ENCODE assay signal across 10 cellular contexts in the genomic region with DNA sequence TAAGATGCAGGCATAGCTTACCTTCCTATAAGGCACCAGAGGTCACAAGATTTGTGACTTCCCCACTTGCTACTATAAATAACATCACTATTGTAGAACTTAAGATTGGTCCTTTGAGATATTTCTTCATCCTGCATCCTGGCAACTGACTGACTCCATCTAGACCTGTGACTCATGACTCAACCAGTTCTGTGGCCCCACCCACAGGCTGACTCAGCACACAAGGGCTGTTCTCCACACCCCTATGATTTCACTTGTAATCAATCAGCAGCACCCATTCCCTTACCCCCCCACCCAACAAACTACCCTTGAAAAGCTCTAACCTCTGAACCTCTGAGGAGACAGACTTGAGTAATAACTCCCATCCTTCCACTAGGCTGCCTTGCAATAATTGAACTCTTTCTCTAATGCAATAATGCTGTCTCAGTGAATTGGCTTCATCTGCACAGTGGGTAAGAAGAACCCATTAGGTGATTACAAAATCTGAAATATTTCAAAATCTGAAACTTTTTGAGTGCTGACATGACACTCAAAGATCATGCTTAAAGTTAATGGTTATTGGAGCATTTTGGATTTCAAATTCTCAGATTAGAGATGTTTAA.
DNase-seq lines count a peak whose midpoint lies in the region; ATAC-seq, FAIRE-seq and TF ChIP-seq lines count a peak whose summit lies in the region.
"Had no signal": no experiment of that assay in that cellular context is flagged by ENCODE, and none has a peak within 500 bp of the region (broad histone marks: within the 10 kb centered on the region; RNA-seq: fewer than 3 reads in every experiment).

No MANE protein-coding gene starts in this region.

- H3K9me3 Mint-ChIP-seq in astrocyte (ENCODE audit: unreplicated experiment), result peaks cover 11% of the 10 kb centered on the region
- H3K9me3 Mint-ChIP-seq in CD4-positive, alpha-beta memory T cell, result peaks cover 0 to 14% (median 9%) of the 10 kb centered on the region in 8 donors

- H3K4me2 ChIP-seq in astrocyte (ENCODE audit: low read length) (no peak overlapping the region), osteoblast (ENCODE audit: insufficient read depth, low read length) (no peak overlapping the region)

- H2AFZ ChIP-seq in astrocyte (ENCODE audit: low read depth, low read length), result no peak overlapping the region
- H2AFZ ChIP-seq in osteoblast (ENCODE audit: low read length), result no peak overlapping the region

- H3K9me3 ChIP-seq in astrocyte (ENCODE audit: insufficient read depth, low read depth, low read length), result no peaks in the 10 kb centered on the region
- peaks cover 6% of the 10 kb centered on the region for H3K9me3 ChIP-seq in osteoblast (ENCODE audit: low read depth, low read length)
- H3K9me3 ChIP-seq in ovary, result no peaks in the 10 kb centered on the region
- peaks cover 0 to 4% of the 10 kb centered on the region in 2 donors for H3K9me3 ChIP-seq in CD4-positive, alpha-beta memory T cell (ENCODE audit: control insufficient read depth in 1 of 2, low read length in 2 of 2)

- H3K27ac ChIP-seq in astrocyte (ENCODE audit: low read depth, low read length) (no peak overlapping the region), osteoblast (ENCODE audit: low read depth, low read length) (peak overlapping the region; percentile 52), ovary (no peak overlapping the region)
- no peak overlapping the region for H3K27ac ChIP-seq in CD4-positive, alpha-beta memory T cell (ENCODE audit: low read depth, low read length)

- no peak for ATAC-seq in HG03045 (IDR thresholded peaks at IDR 0.05; ENCODE audit: unreplicated experiment)

- H3K4me3 ChIP-seq in astrocyte (ENCODE audit: insufficient read depth, low read depth, low read length) (no peak overlapping the region), osteoblast (ENCODE audit: insufficient read depth, low read length) (no peak overlapping the region), ovary (no peak overlapping the region)
- H3K4me3 ChIP-seq in CD4-positive, alpha-beta memory T cell (ENCODE audit: low read length in 2 of 2), result no peak overlapping the region

- POLR2A ChIA-PET in CD4-positive, alpha-beta memory T cell (lab: Charles Lee; ENCODE audit: partially characterized antibody), result no interaction called here

- H3K9ac ChIP-seq in astrocyte (ENCODE audit: low read length), result no peak overlapping the region

- intact Hi-C loops in ovary (cut with DNase I), result no loop called here
- intact Hi-C loops in CD4-positive, alpha-beta memory T cell (cut with micrococcal nuclease), result no loop called here

- peaks cover 5% of the 10 kb centered on the region for H3K36me3 Mint-ChIP-seq in astrocyte (ENCODE audit: low read depth, unreplicated experiment)
- H3K36me3 Mint-ChIP-seq in CD4-positive, alpha-beta memory T cell, result peaks cover 29 to 51% of the 10 kb centered on the region in 2 donors

- H3K27me3 ChIP-seq in astrocyte (ENCODE audit: insufficient read depth, low read length) (no peaks in the 10 kb centered on the region), osteoblast (ENCODE audit: insufficient read depth, low read length) (no peaks in the 10 kb centered on the region), ovary (no peaks in the 10 kb centered on the region)
- H3K27me3 ChIP-seq in CD4-positive, alpha-beta memory T cell (ENCODE audit: insufficient read depth, low read length), result no peaks in the 10 kb centered on the region

- no peak for TF ChIP-seq EP300 in ovary (IDR thresholded peaks at IDR 0.05)

- FAIRE-seq in astrocyte (lab: Jason Lieb, UNC), result peak; percentile 66
- FAIRE-seq: colon had no signal

- H3K4me3 Mint-ChIP-seq in astrocyte (ENCODE audit: unreplicated experiment), result no peak overlapping the region
- no peak overlapping the region for H3K4me3 Mint-ChIP-seq in CD4-positive, alpha-beta memory T cell

- TF ChIP-seq POLR2A in ovary (IDR thresholded peaks at IDR 0.05), result no peak

- no peaks in the 10 kb centered on the region for H4K20me1 ChIP-seq in astrocyte (ENCODE audit: insufficient read depth, low read length)
- no peaks in the 10 kb centered on the region for H4K20me1 ChIP-seq in osteoblast (ENCODE audit: insufficient read depth, low read length)

- TF ChIP-seq CTCF in astrocyte (IDR thresholded peaks at IDR 0.05; ENCODE audit: insufficient read depth, low read depth, low read length) (no peak), osteoblast (IDR thresholded peaks at IDR 0.05; ENCODE audit: extremely low read depth, low read depth, low read length) (no peak), ovary (IDR thresholded peaks at IDR 0.05) (no peak)

- H3K79me2 ChIP-seq in astrocyte (ENCODE audit: insufficient read depth, low read length) (no peaks in the 10 kb centered on the region), osteoblast (ENCODE audit: insufficient read depth, low read length) (no peaks in the 10 kb centered on the region)

- CTCF ChIA-PET in CD4-positive, alpha-beta memory T cell (lab: Charles Lee; ENCODE audit: partially characterized antibody), result no interaction called here

- H3K4me1 Mint-ChIP-seq in astrocyte (ENCODE audit: low read depth, unreplicated experiment), result peaks cover 19% of the 10 kb centered on the region
- H3K4me1 Mint-ChIP-seq in CD4-positive, alpha-beta memory T cell, result peaks cover 0 to 2% (median 0%) of the 10 kb centered on the region in 4 donors

- no peak overlapping the region for H3K27ac Mint-ChIP-seq in astrocyte (ENCODE audit: unreplicated experiment)
- H3K27ac Mint-ChIP-seq in CD4-positive, alpha-beta memory T cell, result no peak overlapping the region

- no peaks in the 10 kb centered on the region for H3K27me3 Mint-ChIP-seq in astrocyte (ENCODE audit: low read depth, unreplicated experiment)
- H3K27me3 Mint-ChIP-seq in CD4-positive, alpha-beta memory T cell, result no peaks in the 10 kb centered on the region

- H3K4me1 ChIP-seq in astrocyte (ENCODE audit: insufficient read depth, low read length), result no peaks in the 10 kb centered on the region
- peaks cover 4% of the 10 kb centered on the region for H3K4me1 ChIP-seq in osteoblast (ENCODE audit: insufficient read depth, low read length)
- H3K4me1 ChIP-seq in ovary (ENCODE audit: insufficient read depth), result peaks cover 1% of the 10 kb centered on the region
- no peaks in the 10 kb centered on the region for H3K4me1 ChIP-seq in CD4-positive, alpha-beta memory T cell (ENCODE audit: insufficient read depth, low read length)

- DNase-seq in CD1c-positive myeloid dendritic cell (ENCODE audit: extremely low spot score) (peak; percentile 75), MV-4-11 (lab: John Stamatoyannopoulos, UW) (peak; percentile 97), astrocyte (ENCODE audit: low read depth) (peak; percentile 85), osteoblast (ENCODE audit: insufficient read length, low spot score, missing footprints) (peak; percentile 79), Ammon's horn (ENCODE audit: low spot score) (no peak), ovary (no peak)
- no peak for DNase-seq in CD4-positive, alpha-beta memory T cell
- DNase-seq: NCI-H774 had no signal

- no peaks in the 10 kb centered on the region for H3K36me3 ChIP-seq in astrocyte (ENCODE audit: insufficient read depth, low read length)
- no peaks in the 10 kb centered on the region for H3K36me3 ChIP-seq in osteoblast (ENCODE audit: insufficient read depth, low read length)
- no peaks in the 10 kb centered on the region for H3K36me3 ChIP-seq in ovary
- H3K36me3 ChIP-seq in CD4-positive, alpha-beta memory T cell (ENCODE audit: insufficient read depth, low read length), result no peaks in the 10 kb centered on the region

Comparison
In these comparisons a context has a peak if more than half of its experiments do, and no peak if none do; other contexts are left out.
1. DNase-seq: peak in CD1c-positive myeloid dendritic cell (single experiment), MV-4-11 (single experiment), astrocyte (single experiment) and osteoblast (single experiment); none in Ammon's horn (single experiment), ovary (0 of 5) and CD4-positive, alpha-beta memory T cell (0 of 5).